In the genomic region with DNA sequence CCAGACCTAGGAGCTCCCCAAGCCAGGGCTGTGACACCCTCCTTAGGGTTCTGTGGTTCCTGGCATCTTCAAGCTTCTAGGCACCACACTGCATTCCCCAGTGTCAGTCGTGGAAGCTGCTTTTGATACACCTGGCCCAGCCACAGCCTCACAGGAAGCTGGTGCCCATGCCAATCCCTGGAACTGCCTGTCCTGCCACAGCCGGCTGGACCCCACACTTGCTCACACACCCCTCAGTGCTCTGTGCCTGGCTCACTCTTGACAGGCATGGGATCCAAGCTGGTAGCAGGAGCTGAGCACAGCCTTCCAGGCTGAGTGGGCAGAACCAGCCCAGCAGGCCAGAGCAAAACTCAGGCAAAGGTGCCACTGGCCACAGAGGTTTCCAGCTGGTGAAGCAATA, we compare ENCODE assay signal across 40 cellular contexts. TPM values are rescaled to one million over a fixed set of nuclear protein-coding genes. Genes with fewer than 3 reads are reported as not detected.
"Had no signal": no experiment of that assay in that cellular context is flagged by ENCODE, and none has a peak within 500 bp of the region (broad histone marks: within the 10 kb centered on the region; RNA-seq: fewer than 3 reads in every experiment).

No MANE protein-coding gene starts in this region.

- H3K9me3 ChIP-seq: adrenal gland, body of pancreas, breast epithelium had no signal

- H3K27ac ChIP-seq: adrenal gland, body of pancreas, brain microvascular endothelial cell, breast epithelium, VCaP had no signal

- DNase-seq: activated B cell treated with CpG ODN at 0.5 μM for 24 hours; activated CD4-positive, alpha-beta memory T cell treated with anti-CD3 and anti-CD28 coated beads for 36 hours; activated CD4-positive, alpha-beta T cell treated with anti-CD3 and anti-CD28 coated beads for 4 hours; activated CD4-positive, alpha-beta T cell treated with anti-CD3 and anti-CD28 coated beads, Interleukin-2, amount 50 U/mL, for 1 hour; activated CD4-positive, alpha-beta T cell treated with anti-CD3 and anti-CD28 coated beads, Interleukin-2, amount 50 U/mL, for 4 hours; activated CD4-positive, CD25-positive, alpha-beta regulatory T cell treated with anti-CD3 and anti-CD28 coated beads, Interleukin-2, amount 50 U/mL, for 72 hours; activated CD8-positive, alpha-beta memory T cell treated with anti-CD3 and anti-CD28 coated beads, Interleukin-2, amount 50 U/mL, for 4 hours; activated CD8-positive, alpha-beta T cell treated with anti-CD3 and anti-CD28 coated beads for 36 hours; activated effector memory CD4-positive, alpha-beta T cell treated with anti-CD3 and anti-CD28 coated beads, Interleukin-2, amount 50 U/mL, for 16 hours; activated gamma-delta T cell treated with Interleukin-2 at 50 U/mL for 16 hours; activated naive CD4-positive, alpha-beta T cell; activated naive CD4-positive, alpha-beta T cell treated with anti-CD3 and anti-CD28 coated beads for 36 hours; activated naive CD4-positive, alpha-beta T cell treated with anti-CD3 and anti-CD28 coated beads, Interleukin-2, amount 50 U/mL, for 16 hours; activated naive CD8-positive, alpha-beta T cell treated with anti-CD3 and anti-CD28 coated beads, Interleukin-2, amount 10 ng/mL, durations not matched to agents 7 days and 5 days; activated T-cell treated with anti-CD3 and anti-CD28 coated beads for 4 hours; activated T-cell treated with anti-CD3 and anti-CD28 coated beads, Interleukin-2, amount 50 U/mL, for 1 hour; activated T-cell treated with anti-CD3 and anti-CD28 coated beads, Interleukin-2, amount 50 U/mL, for 4 hours; activated T-cell treated with anti-CD3 and anti-CD28 coated beads, Interleukin-2, amount 50 U/mL, for 72 hours; adrenal gland; amniotic stem cell; aorta; body of pancreas; brain microvascular endothelial cell; central memory CD4-positive, alpha-beta T cell; SW 1271; T-helper 1 cell; T-helper 2 cell; T-helper 9 cell had no signal

- H3K4me1 ChIP-seq: adrenal gland, body of pancreas, breast epithelium had no signal

- ATAC-seq: activated CD8-positive, alpha-beta T cell treated with anti-CD3 and anti-CD28 coated beads for 36 hours; activated naive CD4-positive, alpha-beta T cell treated with anti-CD3 and anti-CD28 coated beads, Interleukin-2, amount 50 U/mL, for 72 hours; activated T-cell treated with anti-CD3 and anti-CD28 coated beads, Interleukin-2, amount 50 U/mL, for 4 hours; activated T-cell treated with anti-CD3 and anti-CD28 coated beads, Interleukin-2, amount 50 U/mL, for 72 hours; activated T-helper 17 cell treated with anti-CD3 and anti-CD28 coated beads, Interleukin-2, amount 50 U/mL, for 72 hours; body of pancreas had no signal

- H3K9me3 Mint-ChIP-seq: activated B cell treated with CpG ODN at 0.5 μM for 24 hours; activated CD4-positive, alpha-beta memory T cell treated with anti-CD3 and anti-CD28 coated beads for 36 hours; activated CD4-positive, alpha-beta T cell treated with anti-CD3 and anti-CD28 coated beads, Interleukin-2, amount 10 ng/mL, durations not matched to agents 24 days and 14 days; activated CD8-positive, alpha-beta T cell treated with anti-CD3 and anti-CD28 coated beads for 36 hours; activated naive CD4-positive, alpha-beta T cell treated with anti-CD3 and anti-CD28 coated beads for 36 hours; activated naive CD4-positive, alpha-beta T cell treated with anti-CD3 and anti-CD28 coated beads, Interleukin-2, amount 50 U/mL, for 72 hours; activated naive CD8-positive, alpha-beta T cell treated with anti-CD3 and anti-CD28 coated beads, Interleukin-2, amount 10 ng/mL, durations not matched to agents 7 days and 5 days; activated T-cell treated with anti-CD3 and anti-CD28 coated beads, Interleukin-2, amount 50 U/mL, for 4 hours; activated T-cell treated with anti-CD3 and anti-CD28 coated beads, Interleukin-2, amount 50 U/mL, for 72 hours; activated T-helper 1 cell treated with anti-CD3 and anti-CD28 coated beads, Interleukin-12 subunit alpha, Interleukin-12 subunit beta, Interleukin-2, Interleukin-4 antibody, amounts not matched to agents 30 ng/mL and 10 ng/mL and 1 ng/mL, durations not matched to agents 14 hours and 24 hours and 36 hours; activated T-helper 17 cell treated with anti-CD3 and anti-CD28 coated beads, Interleukin-2, amount 50 U/mL, for 72 hours; T-helper 1 cell treated with Interleukin-12 subunit alpha and Interleukin-12 subunit beta and Interleukin-4 antibody, amounts not matched to agents 30 μg/mL and 1 μg/mL, for 36 hours; T-helper 2 cell treated with Interferon-gamma antibody and Interleukin-4, amounts not matched to agents 5 μg/mL and 100 μg/mL, for 36 hours had no signal

- H3K4me1 Mint-ChIP-seq: activated B cell treated with CpG ODN at 0.5 μM for 24 hours; activated CD4-positive, alpha-beta T cell treated with anti-CD3 and anti-CD28 coated beads, Interleukin-2, amount 10 ng/mL, durations not matched to agents 24 days and 14 days; activated naive CD8-positive, alpha-beta T cell treated with anti-CD3 and anti-CD28 coated beads, Interleukin-2, amount 10 ng/mL, durations not matched to agents 7 days and 5 days; activated T-helper 17 cell treated with anti-CD3 and anti-CD28 coated beads, Interleukin-2, amount 50 U/mL, for 72 hours had no signal

- H3K36me3 ChIP-seq: adrenal gland, brain microvascular endothelial cell, breast epithelium had no signal

- H3K4me3 ChIP-seq: adrenal gland, body of pancreas, breast epithelium had no signal

- H3K36me3 Mint-ChIP-seq: activated CD4-positive, alpha-beta memory T cell treated with anti-CD3 and anti-CD28 coated beads for 36 hours; activated naive CD4-positive, alpha-beta T cell treated with anti-CD3 and anti-CD28 coated beads, Interleukin-2, amount 50 U/mL, for 72 hours; activated naive CD8-positive, alpha-beta T cell treated with anti-CD3 and anti-CD28 coated beads, Interleukin-2, amount 10 ng/mL, durations not matched to agents 7 days and 5 days had no signal

- FAIRE-seq: astrocyte, TTC549 had no signal

- H3K4me3 Mint-ChIP-seq: activated B cell treated with CpG ODN at 0.5 μM for 24 hours; activated CD4-positive, alpha-beta memory T cell treated with anti-CD3 and anti-CD28 coated beads for 36 hours; activated CD4-positive, alpha-beta T cell treated with anti-CD3 and anti-CD28 coated beads, Interleukin-2, amount 10 ng/mL, durations not matched to agents 24 days and 14 days; activated CD8-positive, alpha-beta T cell treated with anti-CD3 and anti-CD28 coated beads for 36 hours; activated naive CD4-positive, alpha-beta T cell treated with anti-CD3 and anti-CD28 coated beads for 36 hours; activated naive CD8-positive, alpha-beta T cell treated with anti-CD3 and anti-CD28 coated beads, Interleukin-2, amount 10 ng/mL, durations not matched to agents 7 days and 5 days; activated T-cell treated with anti-CD3 and anti-CD28 coated beads, Interleukin-2, amount 50 U/mL, for 4 hours; activated T-cell treated with anti-CD3 and anti-CD28 coated beads, Interleukin-2, amount 50 U/mL, for 72 hours; activated T-helper 1 cell treated with anti-CD3 and anti-CD28 coated beads, Interleukin-12 subunit alpha, Interleukin-12 subunit beta, Interleukin-2, Interleukin-4 antibody, amounts not matched to agents 30 ng/mL and 10 ng/mL and 1 ng/mL, durations not matched to agents 14 hours and 24 hours and 36 hours; activated T-helper 17 cell treated with anti-CD3 and anti-CD28 coated beads, Interleukin-2, amount 50 U/mL, for 72 hours; T-helper 1 cell treated with Interleukin-12 subunit alpha and Interleukin-12 subunit beta and Interleukin-4 antibody, amounts not matched to agents 30 μg/mL and 1 μg/mL, for 36 hours; T-helper 2 cell treated with Interferon-gamma antibody and Interleukin-4, amounts not matched to agents 5 μg/mL and 100 μg/mL, for 36 hours had no signal

- H3K27me3 ChIP-seq: adrenal gland, body of pancreas, brain microvascular endothelial cell, breast epithelium had no signal

- H3K27ac Mint-ChIP-seq: activated B cell treated with CpG ODN at 0.5 μM for 24 hours; activated CD4-positive, alpha-beta memory T cell treated with anti-CD3 and anti-CD28 coated beads for 36 hours; activated CD4-positive, alpha-beta T cell treated with anti-CD3 and anti-CD28 coated beads, Interleukin-2, amount 10 ng/mL, durations not matched to agents 24 days and 14 days; activated CD8-positive, alpha-beta T cell treated with anti-CD3 and anti-CD28 coated beads for 36 hours; activated naive CD4-positive, alpha-beta T cell treated with anti-CD3 and anti-CD28 coated beads for 36 hours; activated naive CD8-positive, alpha-beta T cell treated with anti-CD3 and anti-CD28 coated beads, Interleukin-2, amount 10 ng/mL, durations not matched to agents 7 days and 5 days; activated T-cell treated with anti-CD3 and anti-CD28 coated beads, Interleukin-2, amount 50 U/mL, for 72 hours; activated T-helper 1 cell treated with anti-CD3 and anti-CD28 coated beads, Interleukin-12 subunit alpha, Interleukin-12 subunit beta, Interleukin-2, Interleukin-4 antibody, amounts not matched to agents 30 ng/mL and 10 ng/mL and 1 ng/mL, durations not matched to agents 14 hours and 24 hours and 36 hours; activated T-helper 17 cell treated with anti-CD3 and anti-CD28 coated beads, Interleukin-2, amount 50 U/mL, for 72 hours; T-helper 1 cell treated with Interleukin-12 subunit alpha and Interleukin-12 subunit beta and Interleukin-4 antibody, amounts not matched to agents 30 μg/mL and 1 μg/mL, for 36 hours; T-helper 2 cell treated with Interferon-gamma antibody and Interleukin-4, amounts not matched to agents 5 μg/mL and 100 μg/mL, for 36 hours had no signal

RNA-seq across cellular contexts. Expression of gene LRRC72, which starts 21.8 kb away (rescaled TPM):
- total RNA-seq: activated B cell treated with CpG ODN at 0.5 μM for 24 hours; activated CD4-positive, alpha-beta memory T cell treated with anti-CD3 and anti-CD28 coated beads for 36 hours; activated CD4-positive, alpha-beta T cell treated with anti-CD3 and anti-CD28 coated beads, Interleukin-2, amount 10 ng/mL, durations not matched to agents 24 days and 14 days; activated CD8-positive, alpha-beta memory T cell treated with anti-CD3 and anti-CD28 coated beads for 36 hours; activated CD8-positive, alpha-beta T cell treated with anti-CD3 and anti-CD28 coated beads for 36 hours; activated naive CD4-positive, alpha-beta T cell treated with anti-CD3 and anti-CD28 coated beads for 36 hours; activated naive CD4-positive, alpha-beta T cell treated with anti-CD3 and anti-CD28 coated beads, Interleukin-2, amount 50 U/mL, for 72 hours; activated naive CD8-positive, alpha-beta T cell treated with anti-CD3 and anti-CD28 coated beads, Interleukin-2, amount 10 ng/mL, durations not matched to agents 7 days and 5 days; activated T-cell treated with anti-CD3 and anti-CD28 coated beads, Interleukin-2, amount 50 U/mL, for 4 hours; activated T-cell treated with anti-CD3 and anti-CD28 coated beads, Interleukin-2, amount 50 U/mL, for 72 hours; activated T-helper 1 cell treated with anti-CD3 and anti-CD28 coated beads, Interleukin-12 subunit alpha, Interleukin-12 subunit beta, Interleukin-2, Interleukin-4 antibody, amounts not matched to agents 30 ng/mL and 10 ng/mL and 1 ng/mL, durations not matched to agents 14 hours and 24 hours and 36 hours; activated T-helper 17 cell treated with anti-CD3 and anti-CD28 coated beads, Interleukin-2, amount 50 U/mL, for 72 hours; adrenal gland; aorta; astrocyte; body of pancreas; breast epithelium; cardiac septum had no signal
- polyA plus RNA-seq: adrenal gland, aorta had no signal
